ENCODE assay signal across 12 cellular contexts in genomic region chr1:89487972-89488371, GRCh38.
DNase-seq lines count a peak whose midpoint lies in the region; ATAC-seq, FAIRE-seq and TF ChIP-seq lines count a peak whose summit lies in the region.
"Had no signal": no experiment of that assay in that cellular context is flagged by ENCODE, and none has a peak within 500 bp of the region (broad histone marks: within the 10 kb centered on the region; RNA-seq: fewer than 3 reads in every experiment).

No MANE protein-coding gene starts in this region.

- H3K4me3 Mint-ChIP-seq in T-helper 2 cell treated with Interferon-gamma antibody and Interleukin-4, amounts not matched to agents 5 μg/mL and 100 μg/mL, for 36 hours, result peak overlapping the region; percentile 16

- H3K27me3 Mint-ChIP-seq in T-helper 2 cell treated with Interferon-gamma antibody and Interleukin-4, amounts not matched to agents 5 μg/mL and 100 μg/mL, for 36 hours (ENCODE audit: low read depth), result peaks cover 1% of the 10 kb centered on the region

- H3K36me3 Mint-ChIP-seq in T-helper 2 cell treated with Interferon-gamma antibody and Interleukin-4, amounts not matched to agents 5 μg/mL and 100 μg/mL, for 36 hours (ENCODE audit: low read depth), result peaks cover 3% of the 10 kb centered on the region

- ATAC-seq in HG03280 (IDR thresholded peaks at IDR 0.05; ENCODE audit: unreplicated experiment) (peak; percentile 76), HG02970 (IDR thresholded peaks at IDR 0.05; ENCODE audit: low FRiP score, unreplicated experiment) (no peak)

- no peak overlapping the region for H3K27ac Mint-ChIP-seq in T-helper 2 cell treated with Interferon-gamma antibody and Interleukin-4, amounts not matched to agents 5 μg/mL and 100 μg/mL, for 36 hours

- peaks cover 13% of the 10 kb centered on the region for H3K9me3 Mint-ChIP-seq in T-helper 2 cell treated with Interferon-gamma antibody and Interleukin-4, amounts not matched to agents 5 μg/mL and 100 μg/mL, for 36 hours

- TF ChIP-seq POLR2A in H54 (IDR thresholded peaks at IDR 0.05; ENCODE audit: low read depth, low read length), result no peak

- peak; percentile 20 for DNase-seq in stimulated activated CD4-positive, alpha-beta T cell treated with anti-CD3 and anti-CD28 coated beads, Interleukin-1b, Interleukin-23, amount 100 ng/mL, for 48 hours
- no peak for DNase-seq in stimulated activated CD4-positive, alpha-beta T cell treated with anti-CD3 and anti-CD28 coated beads, Interleukin-2, amount 100 ng/mL, for 48 hours
- peak; percentile 43 for DNase-seq in T-helper 2 cell treated with Interferon-gamma antibody and Interleukin-4, amounts not matched to agents 5 μg/mL and 100 μg/mL, for 36 hours (ENCODE audit: low spot score)
- DNase-seq in T-helper 9 cell (no peak), H54 (ENCODE audit: insufficient read length, low spot score) (no peak)
- DNase-seq in activated naive CD4-positive, alpha-beta T cell treated with Interleukin-2 at 50 U/mL for 16 hours, result no peak
- DNase-seq: dorsolateral prefrontal cortex, left lung, NCI-H2171, transverse colon had no signal

- peaks cover 41% of the 10 kb centered on the region for H3K4me1 Mint-ChIP-seq in T-helper 2 cell treated with Interferon-gamma antibody and Interleukin-4, amounts not matched to agents 5 μg/mL and 100 μg/mL, for 36 hours (ENCODE audit: low read depth)

- FAIRE-seq in H54 (lab: Jason Lieb, UNC), result no peak

Comparison
In these comparisons a context has a peak if more than half of its experiments do, and no peak if none do; other contexts are left out.
1. DNase-seq: peak in stimulated activated CD4-positive, alpha-beta T cell treated with anti-CD3 and anti-CD28 coated beads, Interleukin-1b, Interleukin-23, amount 100 ng/mL, for 48 hours (single experiment) and T-helper 2 cell treated with Interferon-gamma antibody and Interleukin-4, amounts not matched to agents 5 μg/mL and 100 μg/mL, for 36 hours (single experiment); none in stimulated activated CD4-positive, alpha-beta T cell treated with anti-CD3 and anti-CD28 coated beads, Interleukin-2, amount 100 ng/mL, for 48 hours (0 of 2), T-helper 9 cell (single experiment), H54 (single experiment) and activated naive CD4-positive, alpha-beta T cell treated with Interleukin-2 at 50 U/mL for 16 hours (single experiment).